ENCODE assay signal across 2 cellular contexts in genomic region chr3:52313774-52314188, GRCh38.
TF ChIP-seq lines count a peak whose summit lies in the region.

No MANE protein-coding gene starts in this region.

TF ChIP-seq in SK-N-SH, 30 proteins besides CTCF, POLR2A, EP300 and RAD21:
- TF ChIP-seq FOXM1 (IDR thresholded peaks at IDR 0.05; ENCODE audit: low read depth) (no peak), USF2 (IDR thresholded peaks at IDR 0.05; ENCODE audit: borderline replicate concordance, low read depth, low read length) (no peak), PBX3 (IDR thresholded peaks at IDR 0.05) (no peak), GATA2 (CRISPR knock-in tag; IDR thresholded peaks at IDR 0.05) (no peak), FOSL2 (IDR thresholded peaks at IDR 0.05; ENCODE audit: borderline replicate concordance, low read depth) (peak; percentile 72; the same call in 1 of the 2 replicates), REST (IDR thresholded peaks at IDR 0.05; ENCODE audit: low read depth, low read length) (no peak), ELF1 (IDR thresholded peaks at IDR 0.05) (no peak), RFX5 (IDR thresholded peaks at IDR 0.05; ENCODE audit: low read length) (no peak), TCF12 (IDR thresholded peaks at IDR 0.05) (peak; percentile 48), TAF1 (IDR thresholded peaks at IDR 0.05; ENCODE audit: borderline replicate concordance, low read depth, low read length) (no peak), JUND (IDR thresholded peaks at IDR 0.05) (peak; percentile 69), RXRA (IDR thresholded peaks at IDR 0.05; ENCODE audit: borderline replicate concordance, low read depth) (peak; percentile 97), RCOR1 (IDR thresholded peaks at IDR 0.05; ENCODE audit: low read length) (no peak)
TF ChIP-seq in SK-N-SH: peak in this region for 4.

TF ChIP-seq in HepG2, 621 proteins besides CTCF, POLR2A, EP300 and RAD21:
- TF ChIP-seq RXRB (CRISPR knock-in tag; IDR thresholded peaks at IDR 0.05; ENCODE audit: borderline replicate concordance) (0 out of 2 replicates have a peak, but pooled peaks have one; percentile 29), SOX5 (CRISPR knock-in tag; IDR thresholded peaks at IDR 0.05; ENCODE audit: borderline replicate concordance) (peak; percentile 13; the same call in 1 of the 2 replicates), KLF12 (CRISPR knock-in tag; IDR thresholded peaks at IDR 0.05; ENCODE audit: borderline replicate concordance) (no peak), FOSL2 (CRISPR knock-in tag; IDR thresholded peaks at IDR 0.05) (peak; percentile 80), ZNF691 (CRISPR knock-in tag; IDR thresholded peaks at IDR 0.05; ENCODE audit: borderline replicate concordance, low read depth) (no peak), MEIS1 (CRISPR knock-in tag; IDR thresholded peaks at IDR 0.05; ENCODE audit: borderline replicate concordance) (no peak), ZNF629 (CRISPR knock-in tag; conservative IDR thresholded peaks at IDR 0.05) (peak; percentile 46; the same call in 1 of the 2 replicates), RARA (CRISPR knock-in tag; IDR thresholded peaks at IDR 0.05) (peak; percentile 75), ZBTB42 (CRISPR knock-in tag; IDR thresholded peaks at IDR 0.05) (no peak), U2AF1 (optimal IDR thresholded peaks at IDR 0.05; ENCODE audit: low read depth, low read length) (no peak)
